8 cellular contexts compared by ENCODE assay signal in genomic region chr12:50504798-50505385, GRCh38. TPM values are rescaled to one million over a fixed set of nuclear protein-coding genes. Genes with fewer than 3 reads are reported as not detected.
DNase-seq lines count a peak whose midpoint lies in the region; ATAC-seq and TF ChIP-seq lines count a peak whose summit lies in the region.

A gene with protein sequence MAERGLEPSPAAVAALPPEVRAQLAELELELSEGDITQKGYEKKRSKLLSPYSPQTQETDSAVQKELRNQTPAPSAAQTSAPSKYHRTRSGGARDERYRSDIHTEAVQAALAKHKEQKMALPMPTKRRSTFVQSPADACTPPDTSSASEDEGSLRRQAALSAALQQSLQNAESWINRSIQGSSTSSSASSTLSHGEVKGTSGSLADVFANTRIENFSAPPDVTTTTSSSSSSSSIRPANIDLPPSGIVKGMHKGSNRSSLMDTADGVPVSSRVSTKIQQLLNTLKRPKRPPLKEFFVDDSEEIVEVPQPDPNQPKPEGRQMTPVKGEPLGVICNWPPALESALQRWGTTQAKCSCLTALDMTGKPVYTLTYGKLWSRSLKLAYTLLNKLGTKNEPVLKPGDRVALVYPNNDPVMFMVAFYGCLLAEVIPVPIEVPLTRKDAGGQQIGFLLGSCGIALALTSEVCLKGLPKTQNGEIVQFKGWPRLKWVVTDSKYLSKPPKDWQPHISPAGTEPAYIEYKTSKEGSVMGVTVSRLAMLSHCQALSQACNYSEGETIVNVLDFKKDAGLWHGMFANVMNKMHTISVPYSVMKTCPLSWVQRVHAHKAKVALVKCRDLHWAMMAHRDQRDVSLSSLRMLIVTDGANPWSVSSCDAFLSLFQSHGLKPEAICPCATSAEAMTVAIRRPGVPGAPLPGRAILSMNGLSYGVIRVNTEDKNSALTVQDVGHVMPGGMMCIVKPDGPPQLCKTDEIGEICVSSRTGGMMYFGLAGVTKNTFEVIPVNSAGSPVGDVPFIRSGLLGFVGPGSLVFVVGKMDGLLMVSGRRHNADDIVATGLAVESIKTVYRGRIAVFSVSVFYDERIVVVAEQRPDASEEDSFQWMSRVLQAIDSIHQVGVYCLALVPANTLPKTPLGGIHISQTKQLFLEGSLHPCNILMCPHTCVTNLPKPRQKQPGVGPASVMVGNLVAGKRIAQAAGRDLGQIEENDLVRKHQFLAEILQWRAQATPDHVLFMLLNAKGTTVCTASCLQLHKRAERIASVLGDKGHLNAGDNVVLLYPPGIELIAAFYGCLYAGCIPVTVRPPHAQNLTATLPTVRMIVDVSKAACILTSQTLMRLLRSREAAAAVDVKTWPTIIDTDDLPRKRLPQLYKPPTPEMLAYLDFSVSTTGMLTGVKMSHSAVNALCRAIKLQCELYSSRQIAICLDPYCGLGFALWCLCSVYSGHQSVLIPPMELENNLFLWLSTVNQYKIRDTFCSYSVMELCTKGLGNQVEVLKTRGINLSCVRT (N-terminal part only) (plus strand): TSS chr12:50504985. CDS start chr12:50505141, 156 bp downstream.

- peak within 1 kb of the TSS; percentile 95 to 99 (median 98) for H3K27ac Mint-ChIP-seq in brain

- no peaks in the 10 kb centered on the region; the same call in 1 of the 2 replicates for H3K36me3 ChIP-seq in iPS DF 6.9 (ENCODE audit: control insufficient read depth, insufficient read depth, low read length)
- H3K36me3 ChIP-seq in gastrocnemius medialis, result no peaks in the 10 kb centered on the region

- H3K27ac ChIP-seq in iPS DF 6.9 (ENCODE audit: low read length), result no peak within 1 kb of the TSS
- H3K27ac ChIP-seq in gastrocnemius medialis, result peak within 1 kb of the TSS; percentile 90 to 97 (median 93)

- H3K4me1 ChIP-seq in iPS DF 6.9 (ENCODE audit: control insufficient read depth, insufficient read depth, low read length), result no peaks in the 10 kb centered on the region
- peaks cover 39 to 47% of the 10 kb centered on the region in 2 donors for H3K4me1 ChIP-seq in gastrocnemius medialis

- H3K27me3 ChIP-seq in iPS DF 6.9 (ENCODE audit: control insufficient read depth, insufficient read depth, low read length) (no peaks in the 10 kb centered on the region), gastrocnemius medialis (no peaks in the 10 kb centered on the region)

- H3K4me3 ChIP-seq in iPS DF 6.9 (ENCODE audit: low read length) (peak within 1 kb of the TSS; percentile 92), gastrocnemius medialis (peak within 1 kb of the TSS; percentile 64 to 92 (median 82))

- peak; percentile 63 for ATAC-seq in GM18520 (IDR thresholded peaks at IDR 0.05; ENCODE audit: unreplicated experiment)
- peak; percentile 63 for ATAC-seq in HG03064 (IDR thresholded peaks at IDR 0.05; ENCODE audit: low read depth, unreplicated experiment)
- ATAC-seq in gastrocnemius medialis, result peak; percentile 84 to 88

- peak; percentile 93 for TF ChIP-seq CTCF in brain (conservative IDR thresholded peaks at IDR 0.05)
- TF ChIP-seq CTCF in gastrocnemius medialis (IDR thresholded peaks at IDR 0.05 in 4 of 5, conservative IDR thresholded peaks at IDR 0.05 in 1 of 5), result peak; percentile 85 to 98 (median 96)

- intact Hi-C loops in gastrocnemius medialis (cut with DNase I; ENCODE audit: low total_unique reads), result loop anchor here (1.0 to 10.0 kb wide), 4 partner anchors 133 to 836 kb away; no protein-coding TSS in a partner anchor

- peaks cover 3 to 13% (median 8%) of the 10 kb centered on the region in 5 experiments for H3K9me3 Mint-ChIP-seq in brain

- no CpG with 5 or more reads among the region's 68 CpGs for WGBS in iPS DF 6.9 (ENCODE audit: insufficient coverage, insufficient read length)

- in situ Hi-C loops in gastrocnemius medialis (cut with MboI; ENCODE audit: low sequenced_read_pairs in 4 of 4), result loop anchor here (5.0 to 25.0 kb wide), 3 partner anchors 132 to 232 kb away; no protein-coding TSS in a partner anchor

- DNase-seq in 8988T (peak; percentile 65), NCI-H2107 treated with DMSO at 0.1 percent for 48 hours (lab: John Stamatoyannopoulos, UW; ENCODE audit: unreplicated experiment) (peak; percentile 86), UCSD-AML1 (lab: John Stamatoyannopoulos, UW; ENCODE audit: unreplicated experiment) (peak; percentile 93), iPS DF 6.9 (ENCODE audit: low read depth, low spot score) (peak; percentile 76), gastrocnemius medialis (peak; percentile 92 to 93)

- H3K27me3 Mint-ChIP-seq in brain, result peaks cover 3% of the 10 kb centered on the region

- no peaks in the 10 kb centered on the region for H3K36me3 Mint-ChIP-seq in brain

- H3K4me3 Mint-ChIP-seq in brain, result peak within 1 kb of the TSS; percentile 93 to 100 (median 95)

- TF ChIP-seq POLR2A in gastrocnemius medialis (IDR thresholded peaks at IDR 0.05), result peak; percentile 49 to 79

- H3K4me1 Mint-ChIP-seq in brain, result peaks cover 44% of the 10 kb centered on the region

- H3K9me3 ChIP-seq in iPS DF 6.9 (ENCODE audit: control insufficient read depth, insufficient read depth, low read length) (no peaks in the 10 kb centered on the region), gastrocnemius medialis (no peaks in the 10 kb centered on the region)

RNA-seq across cellular contexts. Expression of the gene that starts here (rescaled TPM):
- 23.0 TPM for polyA plus RNA-seq in brain (ENCODE audit: insufficient read depth, low read depth, low replicate concordance)
- 10 to 100 TPM; 11.5 to 15.2 (median 12.2) TPM for total RNA-seq in gastrocnemius medialis
